Comparison of ENCODE assay signal across 8 cellular contexts in the genomic region with DNA sequence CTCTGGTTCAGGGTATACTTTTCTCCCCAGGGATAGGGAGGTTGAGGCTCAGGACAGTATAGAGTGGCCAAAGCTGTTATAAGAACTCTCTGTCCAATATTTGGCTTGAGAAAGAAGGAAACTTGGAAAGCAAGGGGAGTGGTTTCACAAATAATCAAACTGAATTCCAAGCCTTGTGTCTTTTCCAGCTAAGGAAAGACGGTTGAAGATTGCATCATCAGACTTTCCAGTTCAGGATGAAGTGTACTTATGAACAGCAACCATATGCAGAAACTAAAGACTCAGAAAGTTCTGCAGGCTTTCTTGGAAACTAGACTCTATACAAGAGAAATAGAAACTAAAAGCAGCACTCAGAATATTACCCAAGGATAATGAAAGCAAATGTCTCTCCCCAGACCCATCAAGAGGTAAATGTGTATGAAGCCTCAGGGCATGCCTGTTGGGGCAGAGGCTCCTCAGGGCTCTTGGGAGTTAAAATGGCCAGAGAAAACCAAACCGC. TPM values are rescaled to one million over a fixed set of nuclear protein-coding genes. Genes with fewer than 3 reads are reported as not detected.
A peak's percentile ranks its signal among the peaks of the same experiment; 100 is the strongest.
DNase-seq lines count a peak whose midpoint lies in the region; ATAC-seq and TF ChIP-seq lines count a peak whose summit lies in the region.

No MANE protein-coding gene starts in this region.

- no peaks in the 10 kb centered on the region for H3K9me3 ChIP-seq in SK-N-MC (ENCODE audit: low read depth, low read length)
- no peaks in the 10 kb centered on the region for H3K9me3 ChIP-seq in right lobe of liver

- H3K27ac Mint-ChIP-seq in HFFc6 = no peak overlapping the region
- H3K27ac Mint-ChIP-seq in activated T-helper 2 cell treated with anti-CD3 and anti-CD28 coated beads, Interferon-gamma antibody, Interleukin-2, Interleukin-4, amounts not matched to agents 10 μg/mL and 5 μg/mL and 100 μg/mL, durations not matched to agents 14 hours and 24 hours and 36 hours = no peak overlapping the region

- H3K9me3 Mint-ChIP-seq in HFFc6 = no peaks in the 10 kb centered on the region; the same call in 1 of the 2 replicates
- no peaks in the 10 kb centered on the region for H3K9me3 Mint-ChIP-seq in activated T-helper 2 cell treated with anti-CD3 and anti-CD28 coated beads, Interferon-gamma antibody, Interleukin-2, Interleukin-4, amounts not matched to agents 10 μg/mL and 5 μg/mL and 100 μg/mL, durations not matched to agents 14 hours and 24 hours and 36 hours

- peaks cover 9% of the 10 kb centered on the region; the same call in 1 of the 2 replicates for H3K4me1 Mint-ChIP-seq in HFFc6 (ENCODE audit: low read depth)
- H3K4me1 Mint-ChIP-seq in activated T-helper 2 cell treated with anti-CD3 and anti-CD28 coated beads, Interferon-gamma antibody, Interleukin-2, Interleukin-4, amounts not matched to agents 10 μg/mL and 5 μg/mL and 100 μg/mL, durations not matched to agents 14 hours and 24 hours and 36 hours (ENCODE audit: low read depth) = peaks cover 39% of the 10 kb centered on the region

- H3K27me3 Mint-ChIP-seq in HFFc6 (ENCODE audit: insufficient read depth) = peaks cover 43% of the 10 kb centered on the region
- peaks cover 21% of the 10 kb centered on the region for H3K27me3 Mint-ChIP-seq in activated T-helper 2 cell treated with anti-CD3 and anti-CD28 coated beads, Interferon-gamma antibody, Interleukin-2, Interleukin-4, amounts not matched to agents 10 μg/mL and 5 μg/mL and 100 μg/mL, durations not matched to agents 14 hours and 24 hours and 36 hours (ENCODE audit: low read depth)

- H3K9ac ChIP-seq in SK-N-MC (ENCODE audit: insufficient read length) = no peak overlapping the region

- no peaks in the 10 kb centered on the region for H3K36me3 ChIP-seq in SK-N-MC (ENCODE audit: insufficient read depth, low read length)
- no peaks in the 10 kb centered on the region for H3K36me3 ChIP-seq in right lobe of liver

- no peak for TF ChIP-seq POLR2A in right lobe of liver (IDR thresholded peaks at IDR 0.05)

- DNase-seq in HFFc6 (peak; percentile 2), SK-N-MC (ENCODE audit: low read depth, low spot score) (no peak), right lobe of liver (no peak), COLO668 (lab: John Stamatoyannopoulos, UW; ENCODE audit: unreplicated experiment) (no peak), NCI-H146 treated with DMSO at 0.1 percent for 48 hours (lab: John Stamatoyannopoulos, UW; ENCODE audit: unreplicated experiment) (no peak), mucosa of gallbladder (ENCODE audit: low spot score) (no peak)
- no peak for DNase-seq in activated T-helper 2 cell treated with anti-CD3 and anti-CD28 coated beads, Interferon-gamma antibody, Interleukin-2, Interleukin-4, amounts not matched to agents 10 μg/mL and 5 μg/mL and 100 μg/mL, durations not matched to agents 14 hours and 24 hours and 36 hours (ENCODE audit: low spot score)

- no peaks in the 10 kb centered on the region for H3K27me3 ChIP-seq in right lobe of liver

- intact Hi-C loops in right lobe of liver (cut with DNase I) = no loop called here
- intact Hi-C loops in activated T-helper 2 cell treated with anti-CD3 and anti-CD28 coated beads, Interferon-gamma antibody, Interleukin-2, Interleukin-4, amounts not matched to agents 10 μg/mL and 5 μg/mL and 100 μg/mL, durations not matched to agents 14 hours and 24 hours and 36 hours (cut with micrococcal nuclease) = no loop called here

- ATAC-seq in GM18508 (IDR thresholded peaks at IDR 0.05; ENCODE audit: insufficient read depth, unreplicated experiment) = peak; percentile 81
- peak; percentile 25 to 59 (median 43) for ATAC-seq in right lobe of liver

- H3K4me3 Mint-ChIP-seq in HFFc6 = peak overlapping the region; percentile 64; the same call in 1 of the 2 replicates
- H3K4me3 Mint-ChIP-seq in activated T-helper 2 cell treated with anti-CD3 and anti-CD28 coated beads, Interferon-gamma antibody, Interleukin-2, Interleukin-4, amounts not matched to agents 10 μg/mL and 5 μg/mL and 100 μg/mL, durations not matched to agents 14 hours and 24 hours and 36 hours (ENCODE audit: low read depth) = no peak overlapping the region

- no peaks in the 10 kb centered on the region for H3K4me1 ChIP-seq in right lobe of liver

- H3K36me3 Mint-ChIP-seq in HFFc6 (ENCODE audit: low read depth) = no peaks in the 10 kb centered on the region
- no peaks in the 10 kb centered on the region for H3K36me3 Mint-ChIP-seq in activated T-helper 2 cell treated with anti-CD3 and anti-CD28 coated beads, Interferon-gamma antibody, Interleukin-2, Interleukin-4, amounts not matched to agents 10 μg/mL and 5 μg/mL and 100 μg/mL, durations not matched to agents 14 hours and 24 hours and 36 hours (ENCODE audit: low read depth)

- H3K27ac ChIP-seq in SK-N-MC (no peak overlapping the region), right lobe of liver (no peak overlapping the region)

- no peak for TF ChIP-seq CTCF in HFFc6 (IDR thresholded peaks at IDR 0.05)
- no peak for TF ChIP-seq CTCF in right lobe of liver (IDR thresholded peaks at IDR 0.05)

- WGBS in right lobe of liver (ENCODE audit: insufficient coverage, low coverage, low lambda C conversion rate, missing lambda C conversion rate) = 22% methylated on average over 2 of the region's 2 CpGs

- H3K4me3 ChIP-seq in SK-N-MC (peak overlapping the region; percentile 47), right lobe of liver (no peak overlapping the region)

RNA-seq across cellular contexts. Expression of a gene that starts 46.4 kb away (rescaled TPM):
- total RNA-seq in HFFc6 (2021; fragmentation: NEBNext Ultra II Directional; extraction: Animal tissue kit (Norgen Biotek cat#: 25700)) = not detected
- total RNA-seq in right lobe of liver (10 to 100 TPM in 4 of 6 experiments, 1 to 10 TPM in 2; 3.6 to 25.9 (median 23.4) TPM), mucosa of gallbladder (23.2 TPM)
- 0.14 TPM in 2 replicates for total RNA-seq in activated T-helper 2 cell treated with anti-CD3 and anti-CD28 coated beads, Interferon-gamma antibody, Interleukin-2, Interleukin-4, amounts not matched to agents 10 μg/mL and 5 μg/mL and 100 μg/mL, durations not matched to agents 14 hours and 24 hours and 36 hours
